10 cellular contexts compared by ENCODE assay signal in the genomic region with DNA sequence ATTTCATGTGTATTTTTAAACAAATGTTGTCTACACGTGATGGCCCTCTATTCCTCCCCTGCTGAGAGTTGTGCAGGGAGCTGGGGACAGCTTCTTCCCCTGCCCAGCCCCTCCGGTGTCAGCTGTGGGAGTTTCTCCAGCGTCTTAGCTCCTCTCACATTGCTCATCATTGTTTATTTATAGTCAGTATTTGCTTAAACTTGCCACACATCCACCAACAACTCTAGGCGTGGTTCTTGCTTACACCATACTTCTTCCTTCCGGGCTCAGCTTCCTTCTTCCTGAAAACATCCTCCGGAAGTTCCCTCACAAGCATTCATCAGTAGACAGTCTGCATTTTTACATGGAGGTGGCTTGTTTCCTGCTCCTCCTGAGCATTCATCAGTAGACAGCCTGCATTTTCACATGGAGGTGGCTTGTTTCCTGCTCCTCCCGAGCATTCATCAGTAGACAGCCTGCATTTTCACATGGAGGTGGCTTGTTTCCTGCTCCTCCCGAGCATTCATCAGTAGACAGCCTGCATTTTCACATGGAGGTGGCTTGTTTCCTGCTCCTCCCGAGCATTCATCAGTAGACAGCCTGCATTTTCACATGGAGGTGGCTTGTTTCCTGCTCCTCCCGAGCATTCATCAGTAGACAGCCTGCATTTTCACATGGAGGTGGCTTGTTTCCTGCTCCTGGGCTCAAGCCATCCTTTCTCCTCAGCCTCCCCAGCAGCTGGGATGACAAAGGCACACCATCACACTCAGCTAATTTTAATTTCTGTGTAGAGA. TPM values are rescaled to one million over a fixed set of nuclear protein-coding genes. Genes with fewer than 3 reads are reported as not detected.
DNase-seq lines count a peak whose midpoint lies in the region; ATAC-seq, FAIRE-seq and TF ChIP-seq lines count a peak whose summit lies in the region.
"Not testable (repeated sequence)": the region's sequence is repeated elsewhere in the genome, so short reads cannot be mapped to it uniquely, and the experiment has no call there.
"Had no signal": no experiment of that assay in that cellular context is flagged by ENCODE, and none has a peak within 500 bp of the region (broad histone marks: within the 10 kb centered on the region; RNA-seq: fewer than 3 reads in every experiment).

No MANE protein-coding gene starts in this region.

- BruUV-seq in endothelial cell of umbilical vein (replicated peaks; lab: Mats Ljungman, UMichigan): not testable (repeated sequence)

- H3K27ac Mint-ChIP-seq in WTC11: not testable (repeated sequence)
- peak overlapping the region; percentile 79 for H3K27ac Mint-ChIP-seq in activated naive CD8-positive, alpha-beta T cell treated with anti-CD3 and anti-CD28 coated beads for 36 hours
- H3K27ac Mint-ChIP-seq in nephron: peak overlapping the region; percentile 11 to 30 (median 12)

- FAIRE-seq in endothelial cell of umbilical vein (lab: Jason Lieb, UNC): peak; percentile 37

- H2AFZ ChIP-seq in endothelial cell of umbilical vein (ENCODE audit: low read depth, low read length): peak overlapping the region; percentile 86

- H3K4me2 ChIP-seq in endothelial cell of umbilical vein (ENCODE audit: insufficient read depth, low read length): peak overlapping the region; percentile 54

- H3K9me3 ChIP-seq in endothelial cell of umbilical vein (replicated peaks; ENCODE audit: control insufficient read depth, insufficient read depth, low read length): not testable (repeated sequence)

- H3K27me3 Mint-ChIP-seq in WTC11 (ENCODE audit: low read depth) (peaks cover 37% of the 10 kb centered on the region), nephron (ENCODE audit: low read depth) (peaks cover 67% of the 10 kb centered on the region)
- H3K27me3 Mint-ChIP-seq in activated naive CD8-positive, alpha-beta T cell treated with anti-CD3 and anti-CD28 coated beads for 36 hours: peaks cover 46% of the 10 kb centered on the region

- not testable (repeated sequence) for H3K9me1 ChIP-seq in endothelial cell of umbilical vein (replicated peaks; ENCODE audit: control insufficient read depth, extremely low read depth, insufficient read depth, low read length)

- H3K4me1 ChIP-seq in endothelial cell of umbilical vein (ENCODE audit: control insufficient read depth, extremely low read depth, insufficient read depth, low read length): not testable (repeated sequence)

- H3K4me3 Mint-ChIP-seq in WTC11: not testable (repeated sequence)
- peak overlapping the region; percentile 46 for H3K4me3 Mint-ChIP-seq in activated naive CD8-positive, alpha-beta T cell treated with anti-CD3 and anti-CD28 coated beads for 36 hours
- H3K4me3 Mint-ChIP-seq in nephron: peak overlapping the region in 2 of 3 experiments; percentile 5 to 19

- not testable (repeated sequence) for H3K9ac ChIP-seq in endothelial cell of umbilical vein (replicated peaks; ENCODE audit: extremely low read depth, insufficient read depth, low read length)

- H3K36me3 Mint-ChIP-seq in WTC11; activated naive CD8-positive, alpha-beta T cell treated with anti-CD3 and anti-CD28 coated beads for 36 hours; nephron (ENCODE audit: low read depth): not testable (repeated sequence)

- dilution Hi-C loops in endothelial cell of umbilical vein (cut with MboI; ENCODE audit: extremely low pct_ligation_motif_present, low sequenced_read_pairs): not testable (repeated sequence)

- peak; percentile 15 for DNase-seq in GF-D8 (lab: John Stamatoyannopoulos, UW)
- DNase-seq in NOMO-1 (lab: John Stamatoyannopoulos, UW; ENCODE audit: unreplicated experiment in 2 of 2): peak; percentile 75 to 81
- DNase-seq in WTC11 (ENCODE audit: low spot score); activated naive CD8-positive, alpha-beta T cell treated with anti-CD3 and anti-CD28 coated beads for 36 hours; endothelial cell of umbilical vein (ENCODE audit: low read depth, low spot score); left colon: not testable (repeated sequence)

- CTCF ChIA-PET in WTC11 (lab: Charles Lee): interaction anchor here (0.6 to 2.3 kb wide), 6 partner anchors 15 to 261 kb away, joined by 3 to 14 read pairs (median 4); no protein-coding TSS in a partner anchor
- CTCF ChIA-PET in endothelial cell of umbilical vein (lab: Charles Lee): interaction anchor here (0.9 to 6.9 kb wide), 5 partner anchors 11 to 63 kb away, joined by 3 to 42 read pairs (median 4); no protein-coding TSS in a partner anchor

- H3K4me1 Mint-ChIP-seq in WTC11; activated naive CD8-positive, alpha-beta T cell treated with anti-CD3 and anti-CD28 coated beads for 36 hours; nephron: not testable (repeated sequence)

- POLR2A ChIA-PET in WTC11 (lab: Charles Lee); endothelial cell of umbilical vein (lab: Charles Lee): not testable (repeated sequence)

- intact Hi-C loops in endothelial cell of umbilical vein (cut with micrococcal nuclease): loop anchor here (5.0 kb wide), 1 partner anchor 48 kb away; no protein-coding TSS in a partner anchor
- intact Hi-C loops in left colon (cut with DNase I, micrococcal nuclease): not testable (repeated sequence)

- not testable (repeated sequence) for H3K4me3 ChIP-seq in endothelial cell of umbilical vein (replicated peaks in 1 of 3; ENCODE audit: insufficient read depth in 1 of 3, low read depth in 1 of 3, low read length in 3 of 3)

- H3K9me3 Mint-ChIP-seq in WTC11; activated naive CD8-positive, alpha-beta T cell treated with anti-CD3 and anti-CD28 coated beads for 36 hours; nephron: not testable (repeated sequence)

- not testable (repeated sequence) for H3K27ac ChIP-seq in endothelial cell of umbilical vein (ENCODE audit: insufficient read depth, low read depth, low read length)

- not testable (repeated sequence) for H3K79me2 ChIP-seq in endothelial cell of umbilical vein (ENCODE audit: control insufficient read depth, insufficient read depth, low read length)

- not testable (repeated sequence) for TF ChIP-seq CTCF in WTC11 (IDR thresholded peaks at IDR 0.05); endothelial cell of umbilical vein (IDR thresholded peaks at IDR 0.05; ENCODE audit: extremely low read depth in 1 of 2, insufficient read depth in 1 of 2, low read depth in 1 of 2, low read length in 2 of 2); nephron (IDR thresholded peaks at IDR 0.05; ENCODE audit: unreplicated experiment in 3 of 3)

- TF ChIP-seq POLR2A in endothelial cell of umbilical vein (IDR thresholded peaks at IDR 0.05; ENCODE audit: low read depth, low read length): not testable (repeated sequence)

- not testable (repeated sequence) for H3K27me3 ChIP-seq in endothelial cell of umbilical vein (ENCODE audit: control insufficient read depth in 2 of 2, insufficient read depth in 2 of 2, low read length in 2 of 2)

- ATAC-seq in WTC11: not testable (repeated sequence)
- ATAC-seq in left colon: peak; percentile 76

- H4K20me1 ChIP-seq in endothelial cell of umbilical vein (replicated peaks; ENCODE audit: control insufficient read depth, extremely low read depth, insufficient read depth, low read length): not testable (repeated sequence)

- not testable (repeated sequence) for H3K36me3 ChIP-seq in endothelial cell of umbilical vein (ENCODE audit: control insufficient read depth in 2 of 2, extremely low read depth in 1 of 2, insufficient read depth in 2 of 2, low read length in 2 of 2)

RNA-seq across cellular contexts. Expression of gene KRTAP5-1, which starts 4.3 kb away (rescaled TPM):
- not detected in 3 replicates for total RNA-seq in WTC11 (2021)
- total RNA-seq in activated naive CD8-positive, alpha-beta T cell treated with anti-CD3 and anti-CD28 coated beads for 36 hours: not detected
- not detected in 2 replicates for total RNA-seq in endothelial cell of umbilical vein
- polyA plus RNA-seq in endothelial cell of umbilical vein: not detected in 2 replicates
- not detected in 2 replicates for polyA plus RNA-seq in endothelial cell of umbilical vein (2011; cell fraction: cytosol; rRNA removed)
- not detected in 2 replicates for polyA plus RNA-seq in endothelial cell of umbilical vein (2011; cell fraction: nucleus; rRNA removed)
- not detected in 2 replicates for polyA plus RNA-seq in endothelial cell of umbilical vein (2012)
- not detected in 2 replicates for polyA minus RNA-seq in endothelial cell of umbilical vein
- polyA minus RNA-seq in endothelial cell of umbilical vein (2011; cell fraction: cytosol; rRNA and poly(A)+ RNA removed): not detected
- not detected in 2 replicates for polyA minus RNA-seq in endothelial cell of umbilical vein (2011; cell fraction: nucleus; rRNA and poly(A)+ RNA removed)
- total RNA-seq in left colon: not detected
- total RNA-seq: IMR-90, Peyer's patch, right atrium auricular region had no signal
- polyA plus RNA-seq: IMR-90 had no signal

RNA-seq across cellular contexts. Expression of gene KRTAP5-2, which starts 8.7 kb away (rescaled TPM):
- total RNA-seq in WTC11 (2021) (not detected in 3 replicates), endothelial cell of umbilical vein (not detected in 2 replicates), left colon (not detected)
- not detected for total RNA-seq in activated naive CD8-positive, alpha-beta T cell treated with anti-CD3 and anti-CD28 coated beads for 36 hours
- polyA plus RNA-seq in endothelial cell of umbilical vein: not detected in 2 replicates
- not detected in 2 replicates for polyA plus RNA-seq in endothelial cell of umbilical vein (2011; cell fraction: cytosol; rRNA removed)
- not detected in 2 replicates for polyA plus RNA-seq in endothelial cell of umbilical vein (2011; cell fraction: nucleus; rRNA removed)
- polyA plus RNA-seq in endothelial cell of umbilical vein (2012): not detected in 2 replicates
- polyA minus RNA-seq in endothelial cell of umbilical vein: not detected in 2 replicates
- not detected for polyA minus RNA-seq in endothelial cell of umbilical vein (2011; cell fraction: cytosol; rRNA and poly(A)+ RNA removed)
- not detected in 2 replicates for polyA minus RNA-seq in endothelial cell of umbilical vein (2011; cell fraction: nucleus; rRNA and poly(A)+ RNA removed)
- total RNA-seq: IMR-90, Peyer's patch, right atrium auricular region had no signal
- polyA plus RNA-seq: IMR-90 had no signal

RNA-seq across cellular contexts. Expression of gene DUSP8, which starts 17.3 kb away (rescaled TPM):
- total RNA-seq in WTC11 (2021) (1.7 to 2.5 TPM (median 2.4 TPM) in 3 replicates), endothelial cell of umbilical vein (5.9 and 8.7 TPM in 2 replicates), left colon (10 to 100 TPM; 27.2 to 45.0 TPM)
- 1 to 10 TPM; 1.5 to 2.1 TPM for total RNA-seq in activated naive CD8-positive, alpha-beta T cell treated with anti-CD3 and anti-CD28 coated beads for 36 hours
- 4.6 and 6.0 TPM in 2 replicates for polyA plus RNA-seq in endothelial cell of umbilical vein
- polyA plus RNA-seq in endothelial cell of umbilical vein (2011; cell fraction: cytosol; rRNA removed): 5.1 and 6.6 TPM in 2 replicates
- polyA plus RNA-seq in endothelial cell of umbilical vein (2011; cell fraction: nucleus; rRNA removed): 13.2 and 16.4 TPM in 2 replicates
- polyA plus RNA-seq in endothelial cell of umbilical vein (2012): 4.3 and 11.1 TPM in 2 replicates
- 2.1 and 6.7 TPM in 2 replicates for polyA minus RNA-seq in endothelial cell of umbilical vein
- polyA minus RNA-seq in endothelial cell of umbilical vein (2011; cell fraction: cytosol; rRNA and poly(A)+ RNA removed): 6.1 TPM
- polyA minus RNA-seq in endothelial cell of umbilical vein (2011; cell fraction: nucleus; rRNA and poly(A)+ RNA removed): 2.9 and 3.4 TPM in 2 replicates

RNA-seq across cellular contexts. Expression of gene KRTAP5-3, which starts 18.9 kb away (rescaled TPM):
- total RNA-seq in WTC11 (2021) (not detected in 3 replicates), endothelial cell of umbilical vein (not detected in 2 replicates), left colon (not detected)
- total RNA-seq in activated naive CD8-positive, alpha-beta T cell treated with anti-CD3 and anti-CD28 coated beads for 36 hours: not detected
- not detected in 2 replicates for polyA plus RNA-seq in endothelial cell of umbilical vein
- polyA plus RNA-seq in endothelial cell of umbilical vein (2011; cell fraction: cytosol; rRNA removed): not detected in 2 replicates
- polyA plus RNA-seq in endothelial cell of umbilical vein (2011; cell fraction: nucleus; rRNA removed): not detected in 2 replicates
- not detected in 2 replicates for polyA plus RNA-seq in endothelial cell of umbilical vein (2012)
- not detected in 2 replicates for polyA minus RNA-seq in endothelial cell of umbilical vein
- polyA minus RNA-seq in endothelial cell of umbilical vein (2011; cell fraction: cytosol; rRNA and poly(A)+ RNA removed): not detected
- not detected in 2 replicates for polyA minus RNA-seq in endothelial cell of umbilical vein (2011; cell fraction: nucleus; rRNA and poly(A)+ RNA removed)
- total RNA-seq: IMR-90, Peyer's patch, right atrium auricular region had no signal
- polyA plus RNA-seq: IMR-90 had no signal

RNA-seq across cellular contexts. Expression of gene KRTAP5-4, which starts 32.6 kb away (rescaled TPM):
- total RNA-seq in WTC11 (2021) (not detected in 3 replicates), endothelial cell of umbilical vein (not detected in 2 replicates), left colon (not detected)
- total RNA-seq in activated naive CD8-positive, alpha-beta T cell treated with anti-CD3 and anti-CD28 coated beads for 36 hours: not detected
- polyA plus RNA-seq in endothelial cell of umbilical vein: not detected in 2 replicates
- polyA plus RNA-seq in endothelial cell of umbilical vein (2011; cell fraction: cytosol; rRNA removed): not detected in 2 replicates
- polyA plus RNA-seq in endothelial cell of umbilical vein (2011; cell fraction: nucleus; rRNA removed): not detected in 2 replicates
- not detected in 2 replicates for polyA plus RNA-seq in endothelial cell of umbilical vein (2012)
- polyA minus RNA-seq in endothelial cell of umbilical vein: not detected in 2 replicates
- polyA minus RNA-seq in endothelial cell of umbilical vein (2011; cell fraction: cytosol; rRNA and poly(A)+ RNA removed): not detected
- not detected in 2 replicates for polyA minus RNA-seq in endothelial cell of umbilical vein (2011; cell fraction: nucleus; rRNA and poly(A)+ RNA removed)
- total RNA-seq: IMR-90, Peyer's patch, right atrium auricular region had no signal
- polyA plus RNA-seq: IMR-90 had no signal
